1 cellular context compared by ENCODE assay signal in genomic region chr17:27535178-27535928, GRCh38.
TF ChIP-seq lines count a peak whose summit lies in the region.

No MANE protein-coding gene starts in this region.

TF ChIP-seq in SK-N-SH, 30 proteins besides CTCF, POLR2A, EP300 and RAD21 (continued from another document):
- TF ChIP-seq CHD2 (IDR thresholded peaks at IDR 0.05; ENCODE audit: low read length, partially characterized antibody) (no peak), REST (IDR thresholded peaks at IDR 0.05; ENCODE audit: low read depth, low read length) (no peak), MAX (IDR thresholded peaks at IDR 0.05; ENCODE audit: low read depth) (no peak), TCF12 (IDR thresholded peaks at IDR 0.05) (no peak), SMC3 (IDR thresholded peaks at IDR 0.05; ENCODE audit: low read depth, low read length) (no peak), FOSL2 (IDR thresholded peaks at IDR 0.05; ENCODE audit: borderline replicate concordance, low read depth) (no peak), YY1 (IDR thresholded peaks at IDR 0.05; ENCODE audit: low read depth) (no peak)
